Comparison of ENCODE assay signal across 1 cellular context in genomic region chr9:3769646-3770045, GRCh38.
TF ChIP-seq lines count a peak whose summit lies in the region.

No MANE protein-coding gene starts in this region.

TF ChIP-seq in K562, 482 proteins besides CTCF, POLR2A, EP300 and RAD21:
- TF ChIP-seq ZHX1 (conservative IDR thresholded peaks at IDR 0.05; ENCODE audit: low read length) (no peak), OTX1 (CRISPR knock-in tag; IDR thresholded peaks at IDR 0.05) (no peak), SFPQ (IDR thresholded peaks at IDR 0.05; ENCODE audit: low read depth, low read length) (no peak), HNRNPK (IDR thresholded peaks at IDR 0.05; ENCODE audit: low read depth, low read length, poor library complexity, severe bottlenecking) (no peak), PHB (CRISPR knock-in tag; IDR thresholded peaks at IDR 0.05) (no peak), ZNF239 (CRISPR knock-in tag; IDR thresholded peaks at IDR 0.05) (no peak), ESRRA (IDR thresholded peaks at IDR 0.05; ENCODE audit: borderline replicate concordance, low read depth) (no peak), ZNF3 (CRISPR knock-in tag; IDR thresholded peaks at IDR 0.05) (no peak), CBFA2T3 (IDR thresholded peaks at IDR 0.05) (peak; percentile 33), MBD1 (CRISPR knock-in tag; IDR thresholded peaks at IDR 0.05) (no peak), ZNF175 (CRISPR knock-in tag; IDR thresholded peaks at IDR 0.05; ENCODE audit: low read depth) (no peak), ZNF778 (CRISPR knock-in tag; IDR thresholded peaks at IDR 0.05) (no peak), HIVEP1 (CRISPR knock-in tag; IDR thresholded peaks at IDR 0.05) (no peak), ZBTB7A (IDR thresholded peaks at IDR 0.05; ENCODE audit: borderline replicate concordance, control insufficient read depth, low read depth, low read length) (no peak), ESRRB (CRISPR knock-in tag; IDR thresholded peaks at IDR 0.05; ENCODE audit: borderline replicate concordance) (no peak), CTBP1 (IDR thresholded peaks at IDR 0.05; ENCODE audit: borderline replicate concordance) (0 out of 2 replicates have a peak, but pooled peaks have one; percentile 11), RHOXF2B (CRISPR knock-in tag; conservative IDR thresholded peaks at IDR 0.05) (no peak), TEAD4 (IDR thresholded peaks at IDR 0.05; ENCODE audit: low read length) (0 out of 2 replicates have a peak, but pooled peaks have one; percentile 34), TEAD4 (CRISPR knock-in tag; IDR thresholded peaks at IDR 0.05; ENCODE audit: borderline replicate concordance) (no peak)
